In the genomic region with DNA sequence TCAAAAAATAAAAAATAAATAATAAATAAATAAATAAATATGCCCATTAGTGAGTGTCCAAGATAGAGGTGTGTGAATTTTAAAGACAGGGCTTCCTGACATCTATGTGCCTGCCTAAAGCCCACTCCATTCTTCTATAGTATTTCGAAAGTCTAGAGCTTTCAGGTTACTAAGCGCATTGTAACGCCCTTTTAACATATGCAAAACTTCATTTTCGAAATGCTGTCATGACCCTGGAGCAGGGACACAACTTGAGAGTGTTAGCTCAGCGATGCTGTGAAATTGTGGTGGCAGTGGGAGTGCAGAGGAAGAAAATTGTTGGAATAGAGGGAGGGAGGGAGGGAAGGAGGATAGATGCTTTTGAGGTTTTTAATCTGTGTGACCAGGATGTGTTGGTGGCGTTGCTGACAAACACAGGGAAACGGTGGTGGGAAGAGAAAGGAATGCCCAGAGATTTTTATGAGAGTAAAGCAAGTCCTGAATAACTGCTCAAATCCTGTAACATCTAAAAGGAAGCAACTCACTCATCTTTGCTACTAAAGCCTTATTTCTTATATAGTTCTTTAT, we compare ENCODE assay signal across 15 cellular contexts.
DNase-seq lines count a peak whose midpoint lies in the region; ATAC-seq and TF ChIP-seq lines count a peak whose summit lies in the region.
"Had no signal": no experiment of that assay in that cellular context is flagged by ENCODE, and none has a peak within 500 bp of the region (broad histone marks: within the 10 kb centered on the region; RNA-seq: fewer than 3 reads in every experiment).

No MANE protein-coding gene starts in this region.

- no peaks in the 10 kb centered on the region for H3K36me3 ChIP-seq in endodermal cell (ENCODE audit: control insufficient read depth, insufficient read depth, low read length)
- no peaks in the 10 kb centered on the region for H3K36me3 ChIP-seq in psoas muscle (ENCODE audit: insufficient read depth in 1 of 2, low read depth in 1 of 2)

- H3K27me3 Mint-ChIP-seq in CD4-positive, alpha-beta T cell: no peaks in the 10 kb centered on the region
- H3K27me3 Mint-ChIP-seq in endodermal cell (ENCODE audit: insufficient read depth): no peaks in the 10 kb centered on the region

- CTCF ChIA-PET in CD4-positive, alpha-beta T cell (lab: Charles Lee): no interaction called here

- no peaks in the 10 kb centered on the region for H3K36me3 Mint-ChIP-seq in CD4-positive, alpha-beta T cell (ENCODE audit: low read depth)
- H3K36me3 Mint-ChIP-seq in endodermal cell (ENCODE audit: low read depth): no peaks in the 10 kb centered on the region

- H3K4me3 ChIP-seq in endodermal cell (ENCODE audit: low read length): no peak overlapping the region
- H3K4me3 ChIP-seq in psoas muscle: no peak overlapping the region
- H3K4me3 ChIP-seq: A549 had no signal

- no peaks in the 10 kb centered on the region for H3K27me3 ChIP-seq in CD4-positive, alpha-beta T cell (ENCODE audit: control insufficient read depth, insufficient read depth, low read length)
- H3K27me3 ChIP-seq in endodermal cell (ENCODE audit: control insufficient read depth, insufficient read depth, low read length, poor library complexity, severe bottlenecking): no peaks in the 10 kb centered on the region
- H3K27me3 ChIP-seq in psoas muscle (ENCODE audit: insufficient read depth in 3 of 3, low read length in 2 of 3): no peaks in the 10 kb centered on the region

- H3K9me3 ChIP-seq in CD4-positive, alpha-beta T cell (ENCODE audit: control insufficient read depth, low read length): no peaks in the 10 kb centered on the region
- H3K9me3 ChIP-seq in endodermal cell (ENCODE audit: control insufficient read depth, low read length) (no peaks in the 10 kb centered on the region), psoas muscle (no peaks in the 10 kb centered on the region)
- H3K9me3 ChIP-seq: A549, Caco-2 had no signal

- H3K9ac ChIP-seq in endodermal cell (ENCODE audit: extremely low read depth, low read length, poor library complexity, severe bottlenecking): no peak overlapping the region

- H3K27ac Mint-ChIP-seq in CD4-positive, alpha-beta T cell: peak overlapping the region; percentile 4
- peak overlapping the region; percentile 20 for H3K27ac Mint-ChIP-seq in endodermal cell

- H3K9me3 Mint-ChIP-seq in CD4-positive, alpha-beta T cell: no peaks in the 10 kb centered on the region
- H3K9me3 Mint-ChIP-seq in endodermal cell: no peaks in the 10 kb centered on the region

- H3K4me1 ChIP-seq in endodermal cell (ENCODE audit: control insufficient read depth, insufficient read depth, low read length) (no peaks in the 10 kb centered on the region), psoas muscle (peaks cover 80% of the 10 kb centered on the region)

- ATAC-seq in CD4-positive, alpha-beta T cell (ENCODE audit: poor library complexity): no peak
- peak; percentile 82 for ATAC-seq in HG02885 (IDR thresholded peaks at IDR 0.05; ENCODE audit: poor library complexity, unreplicated experiment)
- ATAC-seq in psoas muscle: no peak
- ATAC-seq: A549 had no signal

- H3K4me1 Mint-ChIP-seq in CD4-positive, alpha-beta T cell (ENCODE audit: low read depth): peaks cover 70% of the 10 kb centered on the region
- H3K4me1 Mint-ChIP-seq in endodermal cell: peaks cover 25% of the 10 kb centered on the region

- H3K27ac ChIP-seq in CD4-positive, alpha-beta T cell (ENCODE audit: low read depth, low read length): no peak overlapping the region
- H3K27ac ChIP-seq in endodermal cell (ENCODE audit: low read depth, low read length) (no peak overlapping the region), psoas muscle (peak overlapping the region; percentile 75)
- H3K27ac ChIP-seq: A549, C4-2B had no signal

- intact Hi-C loops in CD4-positive, alpha-beta T cell (cut with DNase I, micrococcal nuclease): loop anchor here in 1 of 2 experiments (10.0 kb wide), 1 partner anchor 382 kb away; no protein-coding TSS in a partner anchor
- intact Hi-C loops in psoas muscle (cut with DNase I): loop anchor here (5.0 to 10.0 kb wide), 4 partner anchors 62 to 382 kb away; no protein-coding TSS in a partner anchor

- H3K4me3 Mint-ChIP-seq in CD4-positive, alpha-beta T cell: no peak overlapping the region
- no peak overlapping the region for H3K4me3 Mint-ChIP-seq in endodermal cell

- POLR2A ChIA-PET in CD4-positive, alpha-beta T cell (lab: Charles Lee): no interaction called here

- TF ChIP-seq CTCF in CD4-positive, alpha-beta T cell (IDR thresholded peaks at IDR 0.05): no peak
- TF ChIP-seq CTCF in endodermal cell (conservative IDR thresholded peaks at IDR 0.05) (no peak), psoas muscle (IDR thresholded peaks at IDR 0.05) (no peak)

- DNase-seq in CD4-positive, alpha-beta T cell: no peak
- DNase-seq in endodermal cell: no peak
- DNase-seq in psoas muscle: no peak
- DNase-seq in NCI-H2107 treated with DMSO at 0.1 percent for 48 hours (lab: John Stamatoyannopoulos, UW; ENCODE audit: unreplicated experiment): no peak
- no peak for DNase-seq in NCI-H524 (lab: John Stamatoyannopoulos, UW)
- no peak for DNase-seq in GM03348 (ENCODE audit: low spot score)
- DNase-seq: Caco-2, DMS53, HCEC 1CT, NCI-H1092 treated with DMSO at 0.1 percent for 48 hours, NCI-H2081 treated with DMSO at 0.1 percent for 48 hours, NCI-H69 had no signal

- WGBS in endodermal cell (ENCODE audit: insufficient coverage in 1 of 2, insufficient read length in 1 of 2), 2 experiments: 66 to 75% methylated on average over 7 of the region's 7 CpGs
- 71 to 87% (median 76%) methylated on average over 7 of the region's 7 CpGs for WGBS in psoas muscle, 3 donors
